ENCODE assay signal across 23 cellular contexts in genomic region chr1:112230232-112230631, GRCh38.
"Had no signal": no experiment of that assay in that cellular context is flagged by ENCODE, and none has a peak within 500 bp of the region (broad histone marks: within the 10 kb centered on the region; RNA-seq: fewer than 3 reads in every experiment).

No MANE protein-coding gene starts in this region.

- H3K4me3 Mint-ChIP-seq: immature natural killer cell, mesothelial cell of epicardium, naive B cell had no signal

- H3K27ac ChIP-seq: colonic mucosa, esophagus squamous epithelium, gastrocnemius medialis, heart left ventricle, hepatocyte, left lung, lower lobe of right lung had no signal

- H3K4me3 ChIP-seq: colonic mucosa, dorsolateral prefrontal cortex, esophagus squamous epithelium, gastrocnemius medialis, heart left ventricle, hepatocyte, left lung, lower lobe of right lung, mucosa of descending colon had no signal

- H3K36me3 ChIP-seq: colonic mucosa, esophagus squamous epithelium, gastrocnemius medialis, left lung, lower lobe of right lung had no signal

- H3K9me3 ChIP-seq: colonic mucosa, gastrocnemius medialis had no signal

- H3K36me3 Mint-ChIP-seq: immature natural killer cell, mesothelial cell of epicardium, naive B cell had no signal

- H3K27ac Mint-ChIP-seq: immature natural killer cell, mesothelial cell of epicardium, naive B cell had no signal

- DNase-seq: colonic mucosa; dermis blood vessel endothelial cell; effector CD4-positive, alpha-beta T cell; effector memory CD4-positive, alpha-beta T cell; esophagus squamous epithelium; foreskin fibroblast; foreskin melanocyte; gastrocnemius medialis; heart left ventricle; hypothalamus; immature natural killer cell; left cardiac atrium; left lung; left ventricle myocardium superior; lower lobe of right lung; mesenchymal stem cell; mucosa of descending colon; naive B cell had no signal

- H3K4me1 Mint-ChIP-seq: immature natural killer cell, mesothelial cell of epicardium, naive B cell had no signal

- H3K79me2 ChIP-seq: hepatocyte had no signal

- ATAC-seq: gastrocnemius medialis, heart left ventricle, left cardiac atrium, left lung, left ventricle myocardium superior, lower lobe of right lung, mucosa of descending colon had no signal

- H3K27me3 ChIP-seq: colonic mucosa, dorsolateral prefrontal cortex, esophagus squamous epithelium, gastrocnemius medialis, heart left ventricle, hepatocyte, left lung had no signal

- H3K4me1 ChIP-seq: colonic mucosa, esophagus squamous epithelium, gastrocnemius medialis, heart left ventricle, left lung, lower lobe of right lung had no signal

- H3K4me2 ChIP-seq: hepatocyte had no signal

- FAIRE-seq: endothelial cell of umbilical vein, keratinocyte had no signal

- H2AFZ ChIP-seq: hepatocyte had no signal
